29 cellular contexts compared by ENCODE assay signal in genomic region chr1:59846895-59847282, GRCh38.
"Had no signal": no experiment of that assay in that cellular context is flagged by ENCODE, and none has a peak within 500 bp of the region (broad histone marks: within the 10 kb centered on the region; RNA-seq: fewer than 3 reads in every experiment).

No MANE protein-coding gene starts in this region.

- H3K27ac Mint-ChIP-seq: stimulated activated effector memory CD8-positive, alpha-beta T cell treated with anti-CD3 and anti-CD28 coated beads, Interleukin-12 subunit alpha, Interleukin-12 subunit beta, amount 100 ng/mL, for 72 hours; stimulated activated memory B cell treated with anti-CD40 and anti-IgM and Interleukin-4, amounts not matched to agents 10 μg/mL and 1 μg/mL and 100 μg/mL, for 72 hours; stimulated activated naive B cell treated with anti-CD40 and anti-IgM and Interleukin-4, amounts not matched to agents 10 μg/mL and 1 μg/mL and 100 μg/mL, for 72 hours; stimulated activated naive CD8-positive, alpha-beta T cell treated with anti-CD3 and anti-CD28 coated beads, Interleukin-15, amount 100 ng/mL, for 72 hours; stimulated activated naive CD8-positive, alpha-beta T cell treated with anti-CD3 and anti-CD28 coated beads, Interleukin-15, Interleukin-2, amounts not matched to agents 100 ng/mL and 50 ng/mL, for 24 hours; type B pancreatic cell had no signal

- DNase-seq: stimulated activated CD4-positive, alpha-beta T cell treated with anti-CD3 and anti-CD28 coated beads, Interleukin-2, amount 100 ng/mL, for 48 hours; stimulated activated CD4-positive, alpha-beta T cell treated with anti-CD3 and anti-CD28 coated beads, Interleukin-4, amount 100 ng/mL, for 1 hour; stimulated activated CD4-positive, alpha-beta T cell treated with anti-CD3 and anti-CD28 coated beads, Interleukin-4, amount 100 ng/mL, for 24 hours; stimulated activated CD4-positive, alpha-beta T cell treated with anti-CD3 and anti-CD28 coated beads, Interleukin-4, amount 100 ng/mL, for 4 hours; stimulated activated CD8-positive, alpha-beta memory T cell treated with anti-CD3 and anti-CD28 coated beads, Interleukin-4, amount 100 ng/mL, for 48 hours; stimulated activated naive B cell treated with anti-CD40 and anti-IgM and Interleukin-4, amounts not matched to agents 10 μg/mL and 1 μg/mL and 100 μg/mL, for 72 hours; stimulated activated naive CD4-positive, alpha-beta T cell; stimulated activated naive CD4-positive, alpha-beta T cell treated with Interleukin-2 at 50 U/mL for 16 hours; stimulated activated naive CD8-positive, alpha-beta T cell treated with anti-CD3 and anti-CD28 coated beads, Interleukin-15, amount 100 ng/mL, for 72 hours; stimulated activated naive CD8-positive, alpha-beta T cell treated with anti-CD3 and anti-CD28 coated beads, Interleukin-15, Interleukin-2, amounts not matched to agents 100 U/mL and 50 U/mL, for 24 hours; stomach; substantia nigra; testis; thyroid gland; tibial artery; transverse colon; trophoblast cell; upper lobe of left lung; upper lobe of right lung; uterus had no signal

- H3K9me3 ChIP-seq: stomach, suprapubic skin, testis, thoracic aorta, thyroid gland, tibial artery, tibial nerve, transverse colon, upper lobe of left lung, upper lobe of right lung, uterus, vagina had no signal

- H3K4me1 ChIP-seq: stomach, suprapubic skin, testis, thyroid gland, tibial artery, tibial nerve, transverse colon, upper lobe of left lung, upper lobe of right lung, uterus, vagina had no signal

- ATAC-seq: stimulated activated effector memory CD8-positive, alpha-beta T cell treated with anti-CD3 and anti-CD28 coated beads, Interleukin-12 subunit alpha, Interleukin-12 subunit beta, amount 100 ng/mL, for 72 hours; stimulated activated memory B cell treated with anti-CD40 and anti-IgM and Interleukin-4, amounts not matched to agents 10 μg/mL and 1 μg/mL and 100 μg/mL, for 72 hours; stimulated activated naive B cell treated with anti-CD40 and anti-IgM and Interleukin-4, amounts not matched to agents 10 μg/mL and 1 μg/mL and 100 μg/mL, for 72 hours; stimulated activated naive CD8-positive, alpha-beta T cell treated with anti-CD3 and anti-CD28 coated beads, Interleukin-15, amount 100 ng/mL, for 72 hours; stimulated activated naive CD8-positive, alpha-beta T cell treated with anti-CD3 and anti-CD28 coated beads, Interleukin-15, Interleukin-2, amounts not matched to agents 100 U/mL and 50 U/mL, for 24 hours; upper lobe of right lung had no signal

- H3K27me3 Mint-ChIP-seq: stimulated activated memory B cell treated with anti-CD40 and anti-IgM and Interleukin-4, amounts not matched to agents 10 μg/mL and 1 μg/mL and 100 μg/mL, for 72 hours; stimulated activated naive B cell treated with anti-CD40 and anti-IgM and Interleukin-4, amounts not matched to agents 10 μg/mL and 1 μg/mL and 100 μg/mL, for 72 hours; stimulated activated naive CD8-positive, alpha-beta T cell treated with anti-CD3 and anti-CD28 coated beads, Interleukin-15, amount 100 ng/mL, for 72 hours; stimulated activated naive CD8-positive, alpha-beta T cell treated with anti-CD3 and anti-CD28 coated beads, Interleukin-15, Interleukin-2, amounts not matched to agents 100 ng/mL and 50 ng/mL, for 24 hours; type B pancreatic cell had no signal

- H3K36me3 ChIP-seq: thoracic aorta, tibial artery, tibial nerve, upper lobe of left lung, upper lobe of right lung, uterus, vagina had no signal

- H3K9me3 Mint-ChIP-seq: stimulated activated effector memory CD8-positive, alpha-beta T cell treated with anti-CD3 and anti-CD28 coated beads, Interleukin-12 subunit alpha, Interleukin-12 subunit beta, amount 100 ng/mL, for 72 hours; stimulated activated memory B cell treated with anti-CD40 and anti-IgM and Interleukin-4, amounts not matched to agents 10 μg/mL and 1 μg/mL and 100 μg/mL, for 72 hours; stimulated activated naive B cell treated with anti-CD40 and anti-IgM and Interleukin-4, amounts not matched to agents 10 μg/mL and 1 μg/mL and 100 μg/mL, for 72 hours; stimulated activated naive CD8-positive, alpha-beta T cell treated with anti-CD3 and anti-CD28 coated beads, Interleukin-15, amount 100 ng/mL, for 72 hours; stimulated activated naive CD8-positive, alpha-beta T cell treated with anti-CD3 and anti-CD28 coated beads, Interleukin-15, Interleukin-2, amounts not matched to agents 100 ng/mL and 50 ng/mL, for 24 hours; type B pancreatic cell had no signal

- H3K27ac ChIP-seq: stomach, suprapubic skin, testis, thoracic aorta, thyroid gland, tibial artery, tibial nerve, transverse colon, upper lobe of left lung, upper lobe of right lung, uterus, vagina had no signal

- H3K4me3 Mint-ChIP-seq: stimulated activated effector memory CD8-positive, alpha-beta T cell treated with anti-CD3 and anti-CD28 coated beads, Interleukin-12 subunit alpha, Interleukin-12 subunit beta, amount 100 ng/mL, for 72 hours; stimulated activated memory B cell treated with anti-CD40 and anti-IgM and Interleukin-4, amounts not matched to agents 10 μg/mL and 1 μg/mL and 100 μg/mL, for 72 hours; stimulated activated naive B cell treated with anti-CD40 and anti-IgM and Interleukin-4, amounts not matched to agents 10 μg/mL and 1 μg/mL and 100 μg/mL, for 72 hours; stimulated activated naive CD8-positive, alpha-beta T cell treated with anti-CD3 and anti-CD28 coated beads, Interleukin-15, amount 100 ng/mL, for 72 hours; stimulated activated naive CD8-positive, alpha-beta T cell treated with anti-CD3 and anti-CD28 coated beads, Interleukin-15, Interleukin-2, amounts not matched to agents 100 ng/mL and 50 ng/mL, for 24 hours; type B pancreatic cell had no signal

- H3K4me3 ChIP-seq: stomach, suprapubic skin, testis, thoracic aorta, thyroid gland, tibial artery, tibial nerve, transverse colon, upper lobe of left lung, upper lobe of right lung, uterus, vagina had no signal

- H3K4me1 Mint-ChIP-seq: stimulated activated effector memory CD8-positive, alpha-beta T cell treated with anti-CD3 and anti-CD28 coated beads, Interleukin-12 subunit alpha, Interleukin-12 subunit beta, amount 100 ng/mL, for 72 hours; stimulated activated memory B cell treated with anti-CD40 and anti-IgM and Interleukin-4, amounts not matched to agents 10 μg/mL and 1 μg/mL and 100 μg/mL, for 72 hours; stimulated activated naive B cell treated with anti-CD40 and anti-IgM and Interleukin-4, amounts not matched to agents 10 μg/mL and 1 μg/mL and 100 μg/mL, for 72 hours; stimulated activated naive CD8-positive, alpha-beta T cell treated with anti-CD3 and anti-CD28 coated beads, Interleukin-15, amount 100 ng/mL, for 72 hours had no signal

- FAIRE-seq: urothelium cell line had no signal

- H3K27me3 ChIP-seq: stomach, suprapubic skin, testis, thyroid gland, tibial nerve, transverse colon, upper lobe of left lung, upper lobe of right lung, uterus, vagina had no signal
